ENCODE assay signal across 8 cellular contexts in the genomic region with DNA sequence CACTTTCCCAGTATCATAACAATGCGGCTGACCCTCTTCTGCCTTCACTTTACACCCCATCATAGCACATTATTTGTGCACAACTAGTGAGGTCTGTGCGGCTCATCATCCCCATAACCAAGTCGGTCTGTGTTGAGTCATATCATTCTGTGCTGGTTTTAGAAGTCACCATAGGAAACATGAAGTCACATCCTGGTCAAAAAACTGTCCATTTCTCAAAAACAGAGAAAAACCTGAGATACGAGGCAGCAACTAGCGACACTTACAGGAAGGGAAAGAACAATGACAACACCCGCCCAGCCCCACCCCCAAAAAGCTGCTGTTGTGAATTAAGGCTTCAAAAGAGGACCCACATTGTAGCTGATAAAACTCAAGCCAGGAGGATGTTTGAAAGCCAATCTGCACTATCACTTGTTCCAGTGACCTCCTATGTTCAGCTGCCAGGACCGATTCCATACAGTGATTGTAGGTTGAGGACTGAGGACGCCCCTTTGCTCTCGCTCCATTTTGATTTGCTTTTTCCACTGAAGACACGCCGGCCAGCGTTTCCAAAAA.
DNase-seq lines count a peak whose midpoint lies in the region; ATAC-seq and TF ChIP-seq lines count a peak whose summit lies in the region.

No MANE protein-coding gene starts in this region.

- no peaks in the 10 kb centered on the region for H3K79me2 ChIP-seq in smooth muscle cell (ENCODE audit: low read depth)

- no peaks in the 10 kb centered on the region for H3K4me1 ChIP-seq in smooth muscle cell (ENCODE audit: low read depth)

- no peaks in the 10 kb centered on the region for H3K27me3 ChIP-seq in smooth muscle cell (ENCODE audit: low read depth)

- H4K20me1 ChIP-seq in smooth muscle cell (ENCODE audit: low read depth), result no peaks in the 10 kb centered on the region

- peaks cover 4% of the 10 kb centered on the region for H3K36me3 ChIP-seq in smooth muscle cell (ENCODE audit: low read depth)

- no peak overlapping the region for H3K27ac ChIP-seq in smooth muscle cell (ENCODE audit: low read depth)

- H3F3A ChIP-seq in smooth muscle cell (ENCODE audit: low read depth), result no peaks in the 10 kb centered on the region

- no peak overlapping the region for H2AFZ ChIP-seq in smooth muscle cell (ENCODE audit: low read depth)

- H3K4me2 ChIP-seq in smooth muscle cell, result no peak overlapping the region

- DNase-seq in T follicular helper cell (ENCODE audit: low read depth), result peak; percentile 48
- peak; percentile 17 for DNase-seq in choroid plexus epithelial cell (ENCODE audit: low read depth)
- peak; percentile 22 for DNase-seq in stimulated activated CD8-positive, alpha-beta memory T cell treated with anti-CD3 and anti-CD28 coated beads, Interleukin-4, amount 100 ng/mL, for 24 hours (ENCODE audit: low read depth)
- DNase-seq in NAMALWA (ENCODE audit: low spot score), result no peak
- no peak for DNase-seq in smooth muscle cell (lab: John Stamatoyannopoulos, UW; ENCODE audit: unreplicated experiment)
- no peak for DNase-seq in DMS114 treated with DMSO at 0.1 percent for 48 hours (lab: John Stamatoyannopoulos, UW; ENCODE audit: unreplicated experiment)

- no peaks in the 10 kb centered on the region for H3K9me3 ChIP-seq in smooth muscle cell (replicated peaks; ENCODE audit: low read depth)

- no peak overlapping the region for H3K4me3 ChIP-seq in choroid plexus epithelial cell (ENCODE audit: low read depth, low read length)
- H3K4me3 ChIP-seq in smooth muscle cell, result no peak overlapping the region

- 91% methylated on average over 12 of the region's 12 CpGs for WGBS in smooth muscle cell (ENCODE audit: low lambda C conversion rate)

- H3K9ac ChIP-seq in smooth muscle cell (ENCODE audit: low read depth), result no peak overlapping the region

- ATAC-seq in GM18508 (IDR thresholded peaks at IDR 0.05; ENCODE audit: insufficient read depth, unreplicated experiment) (peak; percentile 90), GM21825 (IDR thresholded peaks at IDR 0.05; ENCODE audit: unreplicated experiment) (peak; percentile 89)

- TF ChIP-seq CTCF in choroid plexus epithelial cell (conservative IDR thresholded peaks at IDR 0.05; ENCODE audit: low read depth, low read length), result no peak
- no peak for TF ChIP-seq CTCF in smooth muscle cell (IDR thresholded peaks at IDR 0.05; ENCODE audit: borderline replicate concordance, insufficient read depth, poor library complexity, severe bottlenecking)

Comparison
In these comparisons a context has a peak if more than half of its experiments do, and no peak if none do; other contexts are left out.
1. DNase-seq: peak in T follicular helper cell (single experiment), choroid plexus epithelial cell (single experiment) and stimulated activated CD8-positive, alpha-beta memory T cell treated with anti-CD3 and anti-CD28 coated beads, Interleukin-4, amount 100 ng/mL, for 24 hours (single experiment); none in NAMALWA (single experiment), smooth muscle cell (single experiment) and DMS114 treated with DMSO at 0.1 percent for 48 hours (single experiment).